24 cellular contexts compared by ENCODE assay signal in genomic region chr3:176428552-176428951, GRCh38.
"Had no signal": no experiment of that assay in that cellular context is flagged by ENCODE, and none has a peak within 500 bp of the region (broad histone marks: within the 10 kb centered on the region; RNA-seq: fewer than 3 reads in every experiment).

No MANE protein-coding gene starts in this region.

- DNase-seq: activated CD4-positive, alpha-beta T cell treated with anti-CD3 and anti-CD28 coated beads for 48 hours; activated CD4-positive, alpha-beta T cell treated with anti-CD3 and anti-CD28 coated beads, Interleukin-2, amount 50 U/mL, for 48 hours; activated CD8-positive, alpha-beta memory T cell treated with anti-CD3 and anti-CD28 coated beads for 24 hours; activated effector memory CD4-positive, alpha-beta T cell treated with Interleukin-2 at 50 U/mL for 16 hours; activated naive CD4-positive, alpha-beta T cell treated with Interleukin-2 at 50 U/mL for 16 hours; anterior cingulate cortex; dermis blood vessel endothelial cell; effector CD4-positive, alpha-beta T cell; foreskin melanocyte; heart right ventricle; left cardiac atrium; left ventricle myocardium superior; naive thymus-derived CD4-positive, alpha-beta T cell; occipital lobe; stimulated activated CD4-positive, alpha-beta T cell treated with anti-CD3 and anti-CD28 coated beads, Interleukin-15, amount 100 ng/mL, for 24 hours; stimulated activated CD4-positive, alpha-beta T cell treated with anti-CD3 and anti-CD28 coated beads, Interleukin-2, amount 100 ng/mL, for 24 hours; stimulated activated naive CD4-positive, alpha-beta T cell; T-helper 9 cell; tibial artery had no signal

- H3K36me3 ChIP-seq: esophagus muscularis mucosa, heart right ventricle, right atrium auricular region, suprapubic skin, tibial artery had no signal

- ATAC-seq: activated CD4-positive, CD25-positive, alpha-beta regulatory T cell treated with anti-CD3 and anti-CD28 coated beads, Interleukin-2, amount 50 U/mL, for 24 hours; heart right ventricle; left cardiac atrium; left ventricle myocardium superior; naive thymus-derived CD4-positive, alpha-beta T cell had no signal

- H3K27me3 ChIP-seq: esophagus muscularis mucosa, heart right ventricle, right atrium auricular region, suprapubic skin, tibial artery had no signal

- H3K4me1 ChIP-seq: esophagus muscularis mucosa, heart right ventricle, right atrium auricular region had no signal

- H3K9me3 ChIP-seq: esophagus muscularis mucosa, heart right ventricle, right atrium auricular region, suprapubic skin, tibial artery had no signal

- H3K27ac ChIP-seq: esophagus muscularis mucosa, heart right ventricle, right atrium auricular region, suprapubic skin, tibial artery, VCaP had no signal

- H3K4me3 ChIP-seq: esophagus muscularis mucosa, heart right ventricle, right atrium auricular region, suprapubic skin, tibial artery had no signal
